In the genomic region with DNA sequence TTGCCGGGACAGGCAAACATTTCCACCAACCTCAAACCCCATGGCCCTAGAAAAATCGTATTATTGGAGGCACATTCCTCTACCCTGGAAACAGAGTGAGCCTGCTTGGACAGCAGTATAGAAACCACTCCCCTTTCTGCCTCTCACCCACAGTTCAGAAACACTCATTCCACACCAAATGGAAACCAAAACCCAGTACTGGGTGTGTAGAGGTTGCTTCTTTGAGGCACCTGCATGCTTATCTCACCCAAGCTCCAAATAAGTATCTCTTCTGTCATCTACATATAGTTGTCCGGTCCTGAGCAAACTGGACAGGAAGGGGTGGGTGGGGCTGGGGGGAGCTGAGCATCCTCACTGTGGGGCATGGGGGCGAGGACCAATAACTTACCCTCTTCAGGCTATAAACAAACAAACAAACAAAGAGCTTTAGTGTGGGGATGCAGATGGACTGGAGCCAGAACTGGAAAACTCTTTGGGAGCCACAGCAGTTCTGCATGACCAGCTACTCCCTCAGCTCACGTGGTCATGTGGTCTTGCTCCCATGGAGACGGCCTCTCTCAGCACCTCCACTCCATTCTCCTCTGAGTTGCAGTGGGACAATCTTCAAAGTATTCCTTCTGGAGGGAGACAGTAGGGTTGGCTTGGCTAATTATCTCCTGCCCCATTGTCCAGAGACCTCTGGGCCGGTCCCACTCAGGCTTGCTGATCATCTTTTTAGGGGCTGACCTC, we compare ENCODE assay signal across 9 cellular contexts. TPM values are rescaled to one million over a fixed set of nuclear protein-coding genes. Genes with fewer than 3 reads are reported as not detected.
DNase-seq lines count a peak whose midpoint lies in the region; ATAC-seq and TF ChIP-seq lines count a peak whose summit lies in the region.
"Had no signal": no experiment of that assay in that cellular context is flagged by ENCODE, and none has a peak within 500 bp of the region (broad histone marks: within the 10 kb centered on the region; RNA-seq: fewer than 3 reads in every experiment).

No MANE protein-coding gene starts in this region.

- H3K36me3 ChIP-seq in endodermal cell (ENCODE audit: control insufficient read depth, insufficient read depth, low read length): no peaks in the 10 kb centered on the region

- no peak overlapping the region for H3K27ac Mint-ChIP-seq in activated naive CD4-positive, alpha-beta T cell treated with anti-CD3 and anti-CD28 coated beads for 36 hours
- peak overlapping the region; percentile 31 to 34 for H3K27ac Mint-ChIP-seq in T-cell
- H3K27ac Mint-ChIP-seq in natural killer cell: peak overlapping the region; percentile 93 to 96
- no peak overlapping the region for H3K27ac Mint-ChIP-seq in endodermal cell

- 92 to 96% methylated on average over 4 to 5 of the region's 7 CpGs for WGBS in endodermal cell (ENCODE audit: insufficient coverage in 1 of 2, insufficient read length in 1 of 2), 2 experiments

- H3K27me3 Mint-ChIP-seq in activated naive CD4-positive, alpha-beta T cell treated with anti-CD3 and anti-CD28 coated beads for 36 hours (ENCODE audit: low read depth): no peaks in the 10 kb centered on the region
- H3K27me3 Mint-ChIP-seq in T-cell (no peaks in the 10 kb centered on the region), natural killer cell (ENCODE audit: low read depth in 2 of 2) (no peaks in the 10 kb centered on the region), endodermal cell (ENCODE audit: insufficient read depth) (no peaks in the 10 kb centered on the region)

- intact Hi-C loops in activated naive CD4-positive, alpha-beta T cell treated with anti-CD3 and anti-CD28 coated beads for 36 hours (cut with micrococcal nuclease): loop anchor here (10.0 kb wide), 1 partner anchor 669 kb away; no protein-coding TSS in a partner anchor
- intact Hi-C loops in natural killer cell (cut with micrococcal nuclease): no loop called here

- H3K4me3 Mint-ChIP-seq in activated naive CD4-positive, alpha-beta T cell treated with anti-CD3 and anti-CD28 coated beads for 36 hours: no peak overlapping the region
- H3K4me3 Mint-ChIP-seq in T-cell (peak overlapping the region in 1 of 3 donors; percentile 15), natural killer cell (peak overlapping the region; percentile 33), endodermal cell (no peak overlapping the region)

- no peaks in the 10 kb centered on the region for H3K27me3 ChIP-seq in endodermal cell (ENCODE audit: control insufficient read depth, insufficient read depth, low read length, poor library complexity, severe bottlenecking)

- TF ChIP-seq CTCF in natural killer cell (IDR thresholded peaks at IDR 0.05) (no peak), endodermal cell (conservative IDR thresholded peaks at IDR 0.05) (no peak)

- no peaks in the 10 kb centered on the region for H3K4me1 ChIP-seq in endodermal cell (ENCODE audit: control insufficient read depth, insufficient read depth, low read length)

- H3K4me1 Mint-ChIP-seq in activated naive CD4-positive, alpha-beta T cell treated with anti-CD3 and anti-CD28 coated beads for 36 hours (ENCODE audit: low read depth): peaks cover 60% of the 10 kb centered on the region
- H3K4me1 Mint-ChIP-seq in T-cell: peaks cover 59 to 73% (median 64%) of the 10 kb centered on the region in 3 donors
- peaks cover 51 to 53% of the 10 kb centered on the region in 2 donors for H3K4me1 Mint-ChIP-seq in natural killer cell
- H3K4me1 Mint-ChIP-seq in endodermal cell: peaks cover 10% of the 10 kb centered on the region

- ATAC-seq in HG03025 (IDR thresholded peaks at IDR 0.05; ENCODE audit: low FRiP score, unreplicated experiment): peak; percentile 75
- ATAC-seq in T-cell (replicated peaks in 1 of 4): no peak
- peak; percentile 11 to 35 (median 20) for ATAC-seq in natural killer cell

- CTCF ChIA-PET in activated naive CD4-positive, alpha-beta T cell treated with anti-CD3 and anti-CD28 coated beads for 36 hours (lab: Charles Lee): no interaction called here
- CTCF ChIA-PET in T-cell (lab: Charles Lee): interaction anchor here in 1 of 2 donors (1.2 kb wide), 1 partner anchor 74 kb away, joined by 7 read pairs; no protein-coding TSS in a partner anchor

- peak; percentile 46 for DNase-seq in activated naive CD4-positive, alpha-beta T cell treated with anti-CD3 and anti-CD28 coated beads for 36 hours
- no peak for DNase-seq in activated naive CD4-positive, alpha-beta T cell (lab: John Stamatoyannopoulos, UW)
- DNase-seq in T-cell (peak in 8 of 34 experiments; percentile 14 to 50 (median 32)), natural killer cell (no peak), NCI-H524 (lab: John Stamatoyannopoulos, UW) (no peak), endodermal cell (no peak), OCI-M2 (lab: John Stamatoyannopoulos, UW; ENCODE audit: unreplicated experiment) (no peak)

- no peaks in the 10 kb centered on the region for H3K9me3 ChIP-seq in endodermal cell (ENCODE audit: control insufficient read depth, low read length)

- no peak overlapping the region for H3K9ac ChIP-seq in endodermal cell (ENCODE audit: extremely low read depth, low read length, poor library complexity, severe bottlenecking)

- H3K27ac ChIP-seq in endodermal cell (ENCODE audit: low read depth, low read length): no peak overlapping the region

- no peak overlapping the region for H3K4me3 ChIP-seq in endodermal cell (ENCODE audit: low read length)

- H3K9me3 Mint-ChIP-seq in activated naive CD4-positive, alpha-beta T cell treated with anti-CD3 and anti-CD28 coated beads for 36 hours: no peaks in the 10 kb centered on the region
- H3K9me3 Mint-ChIP-seq in T-cell (no peaks in the 10 kb centered on the region), natural killer cell (no peaks in the 10 kb centered on the region), endodermal cell (no peaks in the 10 kb centered on the region)

- no peaks in the 10 kb centered on the region for H3K36me3 Mint-ChIP-seq in activated naive CD4-positive, alpha-beta T cell treated with anti-CD3 and anti-CD28 coated beads for 36 hours (ENCODE audit: low read depth)
- H3K36me3 Mint-ChIP-seq in T-cell (no peaks in the 10 kb centered on the region), natural killer cell (no peaks in the 10 kb centered on the region), endodermal cell (ENCODE audit: low read depth) (no peaks in the 10 kb centered on the region)

- POLR2A ChIA-PET in T-cell (lab: Charles Lee): interaction anchor here in 1 of 2 donors (0.6 to 1.2 kb wide), 2 partner anchors 13 to 91 kb away, joined by 3 to 9 read pairs; no protein-coding TSS in a partner anchor

RNA-seq across cellular contexts. Expression of a gene that starts 1.0 kb away (rescaled TPM):
- total RNA-seq in activated naive CD4-positive, alpha-beta T cell treated with anti-CD3 and anti-CD28 coated beads for 36 hours: not detected
- total RNA-seq in T-cell (under 1 TPM in 2 of 5 donors, not detected in 3; 0.51 to 0.53 TPM), natural killer cell (1 to 10 TPM; 1.6 to 5.6 (median 4.6) TPM), endodermal cell (not detected)
- not detected for polyA plus RNA-seq in endodermal cell (2013, experiment 1 of 2)
- not detected for polyA plus RNA-seq in endodermal cell (2013, experiment 2 of 2)
- total RNA-seq: glomerular endothelial cell had no signal

RNA-seq across cellular contexts. Expression of a gene that starts 27.6 kb away (rescaled TPM):
- total RNA-seq in activated naive CD4-positive, alpha-beta T cell treated with anti-CD3 and anti-CD28 coated beads for 36 hours: 10 to 100 TPM; 16.1 to 16.6 TPM
- total RNA-seq in T-cell (100 to 1,000 TPM in 4 of 5 donors, 10 to 100 TPM in 1; 90.2 to 144 (median 126) TPM), natural killer cell (100 to 1,000 TPM; 204 to 215 (median 210) TPM), endodermal cell (under 1 TPM in 1 of 2 donors, not detected in 1; 0.58 TPM)
- not detected for polyA plus RNA-seq in endodermal cell (2013, experiment 1 of 2)
- not detected for polyA plus RNA-seq in endodermal cell (2013, experiment 2 of 2)

RNA-seq across cellular contexts. Expression of a gene that starts 50.0 kb away (rescaled TPM):
- 1 to 10 TPM; 3.5 to 3.7 TPM for total RNA-seq in activated naive CD4-positive, alpha-beta T cell treated with anti-CD3 and anti-CD28 coated beads for 36 hours
- 1 to 10 TPM; 3.7 to 10.0 (median 6.0) TPM for total RNA-seq in T-cell
- 10 to 100 TPM; 32.5 to 34.1 (median 34.1) TPM for total RNA-seq in natural killer cell
- 10 to 100 TPM; 33.5 to 45.9 TPM for total RNA-seq in endodermal cell
- polyA plus RNA-seq in endodermal cell (2013, experiment 1 of 2): 16.2 TPM
- 8.3 TPM for polyA plus RNA-seq in endodermal cell (2013, experiment 2 of 2)

RNA-seq across cellular contexts. Expression of a gene that starts 58.3 kb away (rescaled TPM):
- not detected for total RNA-seq in activated naive CD4-positive, alpha-beta T cell treated with anti-CD3 and anti-CD28 coated beads for 36 hours
- total RNA-seq in T-cell (not detected), natural killer cell (1 to 10 TPM in 1 of 3 donors, under 1 TPM in 2; 0.23 to 1.8 (median 0.38) TPM), endodermal cell (10 to 100 TPM in 1 of 2 donors, 1 to 10 TPM in 1; 6.7 to 15.9 TPM)
- polyA plus RNA-seq in endodermal cell (2013, experiment 1 of 2): 0.50 TPM
- polyA plus RNA-seq in endodermal cell (2013, experiment 2 of 2): 0.62 TPM
- total RNA-seq: glomerular endothelial cell had no signal

Comparison
In these comparisons a context has a peak if more than half of its experiments do, and no peak if none do; other contexts are left out.
1. H3K27ac Mint-ChIP-seq: peak in T-cell (2 of 2) and natural killer cell (2 of 2); none in activated naive CD4-positive, alpha-beta T cell treated with anti-CD3 and anti-CD28 coated beads for 36 hours (single experiment) and endodermal cell (single experiment).
2. ATAC-seq: peak in HG03025 (single experiment) and natural killer cell (3 of 3); none in T-cell (0 of 4).
3. RNA of a gene that starts 27.6 kb away (total RNA-seq): 204 to 215 TPM in natural killer cell, 90.2 to 144 TPM in T-cell and 16.1 to 16.6 TPM in activated naive CD4-positive, alpha-beta T cell treated with anti-CD3 and anti-CD28 coated beads for 36 hours; 0.58 TPM in endodermal cell; every median in the first group is over 10 times any median in the second.